8 cellular contexts compared by ENCODE assay signal in genomic region chr3:153595186-153595815, GRCh38.
DNase-seq lines count a peak whose midpoint lies in the region; ATAC-seq and TF ChIP-seq lines count a peak whose summit lies in the region.

No MANE protein-coding gene starts in this region.

- no peaks in the 10 kb centered on the region for H3K9me3 ChIP-seq in CD4-positive, alpha-beta T cell (ENCODE audit: control insufficient read depth, low read length)
- no peaks in the 10 kb centered on the region for H3K9me3 ChIP-seq in OCI-LY7 (ENCODE audit: low read length)

- H2AFZ ChIP-seq in GM23338 = no peak overlapping the region
- no peak overlapping the region for H2AFZ ChIP-seq in OCI-LY7 (ENCODE audit: low read length)

- H3K27me3 Mint-ChIP-seq in CD4-positive, alpha-beta T cell = no peaks in the 10 kb centered on the region
- no peaks in the 10 kb centered on the region for H3K27me3 Mint-ChIP-seq in GM23338 (ENCODE audit: insufficient read depth, low read depth, poor library complexity)
- H3K27me3 Mint-ChIP-seq in progenitor cell of endocrine pancreas = no peaks in the 10 kb centered on the region
- H3K27me3 Mint-ChIP-seq in activated CD8-positive, alpha-beta memory T cell treated with anti-CD3 and anti-CD28 coated beads, Interleukin-2, amount 10 ng/mL, durations not matched to agents 7 days and 5 days = no peaks in the 10 kb centered on the region

- H3K4me2 ChIP-seq in GM23338 = no peak overlapping the region
- H3K4me2 ChIP-seq in OCI-LY7 (ENCODE audit: low read length) = no peak overlapping the region

- no peaks in the 10 kb centered on the region for H3F3A ChIP-seq in GM23338 (replicated peaks; ENCODE audit: low read depth)

- POLR2A ChIA-PET in CD4-positive, alpha-beta T cell (lab: Charles Lee) = no interaction called here
- POLR2A ChIA-PET in OCI-LY7 (lab: Charles Lee) = interaction anchor here (0.7 kb wide), 1 partner anchor 34 kb away, joined by 3 read pairs; no protein-coding TSS in a partner anchor

- TF ChIP-seq CTCF in CD4-positive, alpha-beta T cell (IDR thresholded peaks at IDR 0.05) = peak; percentile 65
- peak; percentile 66 to 82 for TF ChIP-seq CTCF in GM23338 (conservative IDR thresholded peaks at IDR 0.05; ENCODE audit: low read depth in 2 of 2)
- TF ChIP-seq CTCF in OCI-LY7 (conservative IDR thresholded peaks at IDR 0.05; ENCODE audit: low read length) = peak; percentile 75
- peak; percentile 55 for TF ChIP-seq CTCF in progenitor cell of endocrine pancreas (IDR thresholded peaks at IDR 0.05; ENCODE audit: unreplicated experiment)

- H3K27ac Mint-ChIP-seq in CD4-positive, alpha-beta T cell = no peak overlapping the region
- H3K27ac Mint-ChIP-seq in GM23338 = no peak overlapping the region
- H3K27ac Mint-ChIP-seq in progenitor cell of endocrine pancreas = no peak overlapping the region
- no peak overlapping the region for H3K27ac Mint-ChIP-seq in activated CD8-positive, alpha-beta memory T cell treated with anti-CD3 and anti-CD28 coated beads, Interleukin-2, amount 10 ng/mL, durations not matched to agents 7 days and 5 days

- H3K4me3 ChIP-seq in GM23338 (no peak overlapping the region), OCI-LY7 (ENCODE audit: low read depth, low read length, poor library complexity, severe bottlenecking) (no peak overlapping the region)

- H3K27ac ChIP-seq in CD4-positive, alpha-beta T cell (ENCODE audit: low read depth, low read length) = no peak overlapping the region
- H3K27ac ChIP-seq in GM23338 (ENCODE audit: low read depth) (no peak overlapping the region), OCI-LY7 (ENCODE audit: low read depth, low read length, poor library complexity, severe bottlenecking) (no peak overlapping the region)

- H3K9me2 ChIP-seq in GM23338 (ENCODE audit: insufficient read depth) = no peaks in the 10 kb centered on the region
- H3K9me2 ChIP-seq in OCI-LY7 (ENCODE audit: insufficient read depth, low read length) = no peaks in the 10 kb centered on the region

- H4K20me1 ChIP-seq in GM23338 (replicated peaks; ENCODE audit: insufficient read depth) (no peaks in the 10 kb centered on the region), OCI-LY7 (ENCODE audit: insufficient read depth, low read length) (no peaks in the 10 kb centered on the region)

- intact Hi-C loops in CD4-positive, alpha-beta T cell (cut with DNase I, micrococcal nuclease) = loop anchor here (1.0 to 10.0 kb wide), 7 partner anchors 303 to 569 kb away; partner anchors contain the start of gene RAP2B (in 2 of the 2)
- intact Hi-C loops in OCI-LY7 (cut with micrococcal nuclease; ENCODE audit: unreplicated experiment) = loop anchor here (10.0 kb wide), 1 partner anchor 550 kb away; no protein-coding TSS in a partner anchor

- no peaks in the 10 kb centered on the region for H3K27me3 ChIP-seq in CD4-positive, alpha-beta T cell (ENCODE audit: control insufficient read depth, insufficient read depth, low read length)
- no peaks in the 10 kb centered on the region for H3K27me3 ChIP-seq in GM23338 (ENCODE audit: insufficient read depth)

- DNase-seq in CD4-positive, alpha-beta T cell = no peak
- DNase-seq in GM23338 (ENCODE audit: low spot score) (peak; percentile 66), OCI-LY7 (ENCODE audit: low spot score) (peak; percentile 18), progenitor cell of endocrine pancreas (ENCODE audit: low spot score, unreplicated experiment) (no peak), globus pallidus (ENCODE audit: low spot score) (no peak)
- no peak for DNase-seq in activated CD8-positive, alpha-beta memory T cell treated with anti-CD3 and anti-CD28 coated beads, Interleukin-2, amount 10 ng/mL, durations not matched to agents 7 days and 5 days

- no peaks in the 10 kb centered on the region for H3K9me3 Mint-ChIP-seq in CD4-positive, alpha-beta T cell
- no peaks in the 10 kb centered on the region for H3K9me3 Mint-ChIP-seq in GM23338
- H3K9me3 Mint-ChIP-seq in progenitor cell of endocrine pancreas (ENCODE audit: low read depth) = no peaks in the 10 kb centered on the region
- no peaks in the 10 kb centered on the region for H3K9me3 Mint-ChIP-seq in activated CD8-positive, alpha-beta memory T cell treated with anti-CD3 and anti-CD28 coated beads, Interleukin-2, amount 10 ng/mL, durations not matched to agents 7 days and 5 days (ENCODE audit: low read depth)

- ATAC-seq in CD4-positive, alpha-beta T cell (ENCODE audit: poor library complexity) = no peak
- ATAC-seq in GM23338 = peak; percentile 92
- ATAC-seq in esophagus mucosa = peak; percentile 81
- ATAC-seq in GM19455 (IDR thresholded peaks at IDR 0.05; ENCODE audit: unreplicated experiment) = no peak
- no peak for ATAC-seq in activated CD8-positive, alpha-beta memory T cell treated with anti-CD3 and anti-CD28 coated beads, Interleukin-2, amount 10 ng/mL, durations not matched to agents 7 days and 5 days

- H3K4me1 Mint-ChIP-seq in CD4-positive, alpha-beta T cell (ENCODE audit: low read depth) = peaks cover 10% of the 10 kb centered on the region
- no peaks in the 10 kb centered on the region for H3K4me1 Mint-ChIP-seq in GM23338
- peaks cover 3% of the 10 kb centered on the region for H3K4me1 Mint-ChIP-seq in progenitor cell of endocrine pancreas (ENCODE audit: low read depth)
- peaks cover 3% of the 10 kb centered on the region for H3K4me1 Mint-ChIP-seq in activated CD8-positive, alpha-beta memory T cell treated with anti-CD3 and anti-CD28 coated beads, Interleukin-2, amount 10 ng/mL, durations not matched to agents 7 days and 5 days

- CTCF ChIA-PET in CD4-positive, alpha-beta T cell (lab: Charles Lee) = no interaction called here
- CTCF ChIA-PET in OCI-LY7 (lab: Charles Lee; ENCODE audit: unreplicated experiment) = no interaction called here
- CTCF ChIA-PET in activated CD8-positive, alpha-beta memory T cell treated with anti-CD3 and anti-CD28 coated beads, Interleukin-2, amount 10 ng/mL, durations not matched to agents 7 days and 5 days (lab: Charles Lee) = interaction anchor here (0.8 to 1.3 kb wide), 4 partner anchors 8 to 554 kb away, joined by 3 to 8 read pairs (median 4); partner anchors contain the start of gene RAP2B

- H3K36me3 Mint-ChIP-seq in CD4-positive, alpha-beta T cell (ENCODE audit: low read depth) = no peaks in the 10 kb centered on the region
- H3K36me3 Mint-ChIP-seq in GM23338 (ENCODE audit: low read depth) (no peaks in the 10 kb centered on the region), progenitor cell of endocrine pancreas (ENCODE audit: insufficient read depth) (no peaks in the 10 kb centered on the region)
- no peaks in the 10 kb centered on the region for H3K36me3 Mint-ChIP-seq in activated CD8-positive, alpha-beta memory T cell treated with anti-CD3 and anti-CD28 coated beads, Interleukin-2, amount 10 ng/mL, durations not matched to agents 7 days and 5 days

- BruUV-seq in OCI-LY7 (replicated peaks; lab: Mats Ljungman, UMichigan) = no TSS peak

- H3K36me3 ChIP-seq in GM23338 (ENCODE audit: insufficient read depth) (no peaks in the 10 kb centered on the region), OCI-LY7 (ENCODE audit: insufficient read depth, low read length) (peaks cover 10% of the 10 kb centered on the region)

- H3K4me3 Mint-ChIP-seq in CD4-positive, alpha-beta T cell = no peak overlapping the region
- H3K4me3 Mint-ChIP-seq in GM23338 (no peak overlapping the region), progenitor cell of endocrine pancreas (ENCODE audit: low read depth) (no peak overlapping the region)
- H3K4me3 Mint-ChIP-seq in activated CD8-positive, alpha-beta memory T cell treated with anti-CD3 and anti-CD28 coated beads, Interleukin-2, amount 10 ng/mL, durations not matched to agents 7 days and 5 days = no peak overlapping the region

- H3K79me2 ChIP-seq in GM23338 (replicated peaks; ENCODE audit: insufficient read depth) (no peaks in the 10 kb centered on the region), OCI-LY7 (ENCODE audit: insufficient read depth, low read depth, low read length) (no peaks in the 10 kb centered on the region)

- H3K4me1 ChIP-seq in GM23338 (ENCODE audit: insufficient read depth) (no peaks in the 10 kb centered on the region), OCI-LY7 (ENCODE audit: insufficient read depth, low read length, poor library complexity, severe bottlenecking) (no peaks in the 10 kb centered on the region)

TF ChIP-seq in GM23338, 12 proteins besides CTCF, POLR2A, EP300 and RAD21 (continues in another document):
- TF ChIP-seq POLR2AphosphoS5 (IDR thresholded peaks at IDR 0.05; ENCODE audit: low read depth) (no peak), EZH2 (IDR thresholded peaks at IDR 0.05; ENCODE audit: low read depth, unreplicated experiment) (no peak), ZNF331 (CRISPR knock-in tag; IDR thresholded peaks at IDR 0.05; ENCODE audit: low read depth) (no peak), ZNF114 (CRISPR knock-in tag; IDR thresholded peaks at IDR 0.05) (no peak), ETS1 (IDR thresholded peaks at IDR 0.05) (no peak), JUNB (IDR thresholded peaks at IDR 0.05; ENCODE audit: unreplicated experiment) (no peak), STAT1 (IDR thresholded peaks at IDR 0.05; ENCODE audit: unreplicated experiment) (no peak), EZH2phosphoT487 (IDR thresholded peaks at IDR 0.05; ENCODE audit: unreplicated experiment) (no peak), NANOG (IDR thresholded peaks at IDR 0.05; ENCODE audit: borderline replicate concordance) (no peak)

Comparison
In these comparisons a context has a peak if more than half of its experiments do, and no peak if none do; other contexts are left out.
1. ATAC-seq: peak in GM23338 (single experiment) and esophagus mucosa (single experiment); none in CD4-positive, alpha-beta T cell (single experiment), GM19455 (single experiment) and activated CD8-positive, alpha-beta memory T cell treated with anti-CD3 and anti-CD28 coated beads, Interleukin-2, amount 10 ng/mL, durations not matched to agents 7 days and 5 days (single experiment).
2. DNase-seq: peak in GM23338 (single experiment) and OCI-LY7 (single experiment); none in CD4-positive, alpha-beta T cell (0 of 10), progenitor cell of endocrine pancreas (single experiment), globus pallidus (single experiment) and activated CD8-positive, alpha-beta memory T cell treated with anti-CD3 and anti-CD28 coated beads, Interleukin-2, amount 10 ng/mL, durations not matched to agents 7 days and 5 days (single experiment).
3. Peak in every context shown above with its lines, with median percentiles within 50 percentile points of each other: CTCF ChIP-seq.